Comparison of ENCODE assay signal across 33 cellular contexts in the genomic region with DNA sequence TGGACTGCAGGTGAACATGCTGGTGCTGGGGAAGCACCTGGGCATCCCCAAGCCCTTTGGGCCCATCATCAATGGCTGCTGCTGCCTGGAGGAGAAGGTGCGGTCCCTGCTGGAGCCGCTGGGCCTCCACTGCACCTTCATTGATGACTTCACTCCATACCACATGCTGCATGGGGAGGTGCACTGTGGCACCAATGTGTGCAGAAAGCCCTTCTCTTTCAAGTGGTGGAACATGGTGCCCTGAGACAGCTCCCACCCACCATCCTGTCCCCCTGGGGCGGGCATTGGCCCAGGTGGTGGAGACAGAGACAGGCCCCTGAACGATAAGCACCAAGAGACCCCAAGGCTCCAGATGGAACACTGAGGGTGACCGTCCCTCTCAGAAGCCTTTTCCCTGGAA. TPM values are rescaled to one million over a fixed set of nuclear protein-coding genes. Genes with fewer than 3 reads are reported as not detected.
"Had no signal": no experiment of that assay in that cellular context is flagged by ENCODE, and none has a peak within 500 bp of the region (broad histone marks: within the 10 kb centered on the region; RNA-seq: fewer than 3 reads in every experiment).

No MANE protein-coding gene starts in this region.

- H3K9me3 ChIP-seq: heart right ventricle, lower lobe of right lung, pancreas, prostate gland, testis, thyroid gland, transverse colon, upper lobe of left lung, vagina had no signal

- H3K27me3 ChIP-seq: neural progenitor cell, pancreas, testis, thyroid gland, upper lobe of left lung, vagina had no signal

- H3K36me3 Mint-ChIP-seq: natural killer cell; neural progenitor cell; stimulated activated memory B cell treated with anti-CD40 and anti-IgM and Interleukin-4, amounts not matched to agents 10 μg/mL and 1 μg/mL and 100 μg/mL, for 72 hours had no signal

- H3K36me3 ChIP-seq: heart right ventricle, lower lobe of right lung, neural progenitor cell, pancreas, prostate gland, thyroid gland, transverse colon, upper lobe of left lung, vagina had no signal

- H3K27ac Mint-ChIP-seq: natural killer cell; nephron progenitor cell; neural progenitor cell; stimulated activated memory B cell treated with anti-CD40 and anti-IgM and Interleukin-4, amounts not matched to agents 10 μg/mL and 1 μg/mL and 100 μg/mL, for 72 hours had no signal

- H3K4me3 Mint-ChIP-seq: natural killer cell; nephron progenitor cell; neural progenitor cell; stimulated activated memory B cell treated with anti-CD40 and anti-IgM and Interleukin-4, amounts not matched to agents 10 μg/mL and 1 μg/mL and 100 μg/mL, for 72 hours; stimulated activated naive CD8-positive, alpha-beta T cell treated with anti-CD3 and anti-CD28 coated beads, Interleukin-15, amount 100 ng/mL, for 72 hours had no signal

- H3K9me3 Mint-ChIP-seq: natural killer cell; nephron progenitor cell; neural progenitor cell; stimulated activated memory B cell treated with anti-CD40 and anti-IgM and Interleukin-4, amounts not matched to agents 10 μg/mL and 1 μg/mL and 100 μg/mL, for 72 hours; stimulated activated naive CD8-positive, alpha-beta T cell treated with anti-CD3 and anti-CD28 coated beads, Interleukin-15, amount 100 ng/mL, for 72 hours had no signal

- H3K27ac ChIP-seq: hepatocyte, lower lobe of right lung, neural progenitor cell, pancreas, prostate gland, testis, thyroid gland, transverse colon, vagina had no signal

- ATAC-seq: heart right ventricle; left cardiac atrium; left lobe of liver; left ventricle myocardium superior; lower lobe of right lung; natural killer cell; pancreas; right cardiac atrium; sciatic nerve; stimulated activated memory B cell treated with anti-CD40 and anti-IgM and Interleukin-4, amounts not matched to agents 10 μg/mL and 1 μg/mL and 100 μg/mL, for 72 hours; stimulated activated naive CD8-positive, alpha-beta T cell treated with anti-CD3 and anti-CD28 coated beads, Interleukin-15, amount 100 ng/mL, for 72 hours had no signal

- H3K4me1 Mint-ChIP-seq: natural killer cell; stimulated activated naive CD8-positive, alpha-beta T cell treated with anti-CD3 and anti-CD28 coated beads, Interleukin-15, amount 100 ng/mL, for 72 hours had no signal

- H3K4me1 ChIP-seq: lower lobe of right lung, neural progenitor cell, prostate gland, testis, thyroid gland, transverse colon, vagina had no signal

- H3K4me3 ChIP-seq: heart right ventricle, hepatocyte, lower lobe of right lung, neural progenitor cell, pancreas, prostate gland, testis, thyroid gland, transverse colon, upper lobe of left lung, vagina had no signal

- DNase-seq: heart right ventricle; kidney glomerular epithelial cell; left cardiac atrium; left ventricle myocardium superior; lower lobe of right lung; mammary epithelial cell; mesenchymal stem cell; natural killer cell; nephron progenitor cell; nucleus accumbens; pancreas; retina; right cardiac atrium; small intestine; stimulated activated CD4-positive, alpha-beta T cell treated with anti-CD3 and anti-CD28 coated beads, Interleukin-1b, Interleukin-23, amount 100 ng/mL, for 48 hours; stimulated activated CD4-positive, alpha-beta T cell treated with anti-CD3 and anti-CD28 coated beads, Interleukin-2, amount 100 ng/mL, for 48 hours; stimulated activated CD4-positive, alpha-beta T cell treated with anti-CD3 and anti-CD28 coated beads, Interleukin-4, amount 100 ng/mL, for 4 hours; stimulated activated CD8-positive, alpha-beta memory T cell treated with anti-CD3 and anti-CD28 coated beads, Interleukin-4, amount 100 ng/mL, for 48 hours; stimulated activated naive CD4-positive, alpha-beta T cell treated with Interleukin-2 at 50 U/mL for 16 hours; stimulated activated naive CD8-positive, alpha-beta T cell treated with anti-CD3 and anti-CD28 coated beads, Interleukin-15, amount 100 ng/mL, for 72 hours; testis; thyroid gland; transverse colon; upper lobe of left lung had no signal

RNA-seq across cellular contexts. Expression of gene PADI4, which starts 25.2 kb away (rescaled TPM):
- total RNA-seq: hepatocyte, osteoblast, prostate gland, transverse colon, urinary bladder had no signal
- polyA plus RNA-seq: hepatocyte had no signal

RNA-seq across cellular contexts. Expression of gene PADI3, which starts 33.9 kb away (rescaled TPM):
- total RNA-seq: heart right ventricle, hepatocyte, left cardiac atrium, left lobe of liver, left ventricle myocardium superior, lower lobe of right lung, natural killer cell, osteoblast, pancreas, right cardiac atrium, sciatic nerve, thyroid gland, transverse colon, upper lobe of left lung had no signal
- polyA plus RNA-seq: heart right ventricle, hepatocyte, pancreas, right cardiac atrium had no signal
